In genomic region chr19:42440357-42441046, GRCh38 we compare ENCODE assay signal across 8 cellular contexts. TPM values are rescaled to one million over a fixed set of nuclear protein-coding genes. Genes with fewer than 3 reads are reported as not detected.
DNase-seq lines count a peak whose midpoint lies in the region; ATAC-seq and TF ChIP-seq lines count a peak whose summit lies in the region.

No MANE protein-coding gene starts in this region.

- H3K9me3 Mint-ChIP-seq in endodermal cell: no peaks in the 10 kb centered on the region

- ATAC-seq in mucosa of descending colon: peak; percentile 76
- no peak for ATAC-seq in HG02970 (IDR thresholded peaks at IDR 0.05; ENCODE audit: low FRiP score, unreplicated experiment)

- DNase-seq in AG08396 (ENCODE audit: low spot score) (peak; percentile 83), GM13977 (ENCODE audit: low spot score) (peak; percentile 66), NCI-H748 (lab: John Stamatoyannopoulos, UW; ENCODE audit: unreplicated experiment) (peak; percentile 75), endodermal cell (peak; percentile 92), mucosa of descending colon (peak; percentile 81 to 89 (median 88))
- DNase-seq in activated CD8-positive, alpha-beta memory T cell treated with anti-CD3 and anti-CD28 coated beads for 1 hour (ENCODE audit: extremely low read depth in 1 of 2, low read depth in 1 of 2): peak; percentile 47 to 78
- peak; percentile 59 for DNase-seq in stimulated activated CD8-positive, alpha-beta memory T cell treated with anti-CD3 and anti-CD28 coated beads, Interleukin-7, amount 100 ng/mL, for 24 hours (ENCODE audit: low read depth)

- WGBS in endodermal cell (ENCODE audit: insufficient coverage in 1 of 2, insufficient read length in 1 of 2), 2 experiments: 39 to 41% methylated on average over 7 to 14 of the region's 16 CpGs

- H3K27ac ChIP-seq in endodermal cell (ENCODE audit: low read depth, low read length): no peak overlapping the region

- H3K4me1 ChIP-seq in endodermal cell (ENCODE audit: control insufficient read depth, insufficient read depth, low read length) (peaks cover 16% of the 10 kb centered on the region), mucosa of descending colon (ENCODE audit: low read depth) (peaks cover 12% of the 10 kb centered on the region)

- no peaks in the 10 kb centered on the region for H3K27me3 ChIP-seq in endodermal cell (ENCODE audit: control insufficient read depth, insufficient read depth, low read length, poor library complexity, severe bottlenecking)

- H3K4me3 Mint-ChIP-seq in endodermal cell: no peak overlapping the region

- no peaks in the 10 kb centered on the region for H3K36me3 Mint-ChIP-seq in endodermal cell (ENCODE audit: low read depth)

- no peak overlapping the region for H3K9ac ChIP-seq in endodermal cell (ENCODE audit: extremely low read depth, low read length, poor library complexity, severe bottlenecking)

- no peaks in the 10 kb centered on the region for H3K9me3 ChIP-seq in endodermal cell (ENCODE audit: control insufficient read depth, low read length)
- no peaks in the 10 kb centered on the region for H3K9me3 ChIP-seq in mucosa of descending colon

- H3K4me1 Mint-ChIP-seq in endodermal cell: peaks cover 52% of the 10 kb centered on the region

- H3K27ac Mint-ChIP-seq in endodermal cell: no peak overlapping the region

- TF ChIP-seq CTCF in GM13977 (IDR thresholded peaks at IDR 0.05; ENCODE audit: extremely low read depth, insufficient read depth, missing control alignments): peak; percentile 92
- TF ChIP-seq CTCF in endodermal cell (conservative IDR thresholded peaks at IDR 0.05): peak; percentile 99
- peak; percentile 86 for TF ChIP-seq CTCF in mucosa of descending colon (IDR thresholded peaks at IDR 0.05)

- H3K4me3 ChIP-seq in endodermal cell (ENCODE audit: low read length) (no peak overlapping the region), mucosa of descending colon (no peak overlapping the region)

- H3K27me3 Mint-ChIP-seq in endodermal cell (ENCODE audit: insufficient read depth): peaks cover 9% of the 10 kb centered on the region

- intact Hi-C loops in mucosa of descending colon (cut with DNase I, micrococcal nuclease): loop anchor here in 1 of 2 donors (10.0 kb wide), 1 partner anchor 94 kb away; no protein-coding TSS in a partner anchor

- H3K36me3 ChIP-seq in endodermal cell (ENCODE audit: control insufficient read depth, insufficient read depth, low read length): no peaks in the 10 kb centered on the region
- H3K36me3 ChIP-seq in mucosa of descending colon (ENCODE audit: low read depth): no peaks in the 10 kb centered on the region

- in situ Hi-C loops in GM13977 (cut with MboI; ENCODE audit: low pct_unique_long_range_greater_than_20kb, low sequenced_read_pairs, unreplicated experiment): no loop called here

RNA-seq across cellular contexts. Expression of gene CXCL17, which starts 2.2 kb away (rescaled TPM):
- total RNA-seq in endodermal cell (under 1 TPM in 1 of 2 donors, not detected in 1; 0.37 TPM), mucosa of descending colon (not detected)
- polyA plus RNA-seq in endodermal cell (2013, experiment 1 of 2): not detected
- not detected for polyA plus RNA-seq in endodermal cell (2013, experiment 2 of 2)

RNA-seq across cellular contexts. Expression of gene LIPE, which starts 13.3 kb away (rescaled TPM):
- total RNA-seq in endodermal cell (1 to 10 TPM; 5.9 to 8.1 TPM), mucosa of descending colon (10 to 100 TPM in 2 of 3 donors, 1 to 10 TPM in 1; 7.9 to 11.7 (median 10.0) TPM)
- 6.7 TPM for polyA plus RNA-seq in endodermal cell (2013, experiment 1 of 2)
- polyA plus RNA-seq in endodermal cell (2013, experiment 2 of 2): 7.5 TPM

RNA-seq across cellular contexts. Expression of gene CNFN, which starts 50.4 kb away (rescaled TPM):
- total RNA-seq in endodermal cell (1 to 10 TPM; 5.0 to 6.6 TPM), mucosa of descending colon (1 to 10 TPM; 1.7 to 4.0 (median 3.6) TPM)
- 12.8 TPM for polyA plus RNA-seq in endodermal cell (2013, experiment 1 of 2)
- 12.1 TPM for polyA plus RNA-seq in endodermal cell (2013, experiment 2 of 2)
